Comparison of ENCODE assay signal across 11 cellular contexts in genomic region chr9:129549139-129549538, GRCh38.
DNase-seq lines count a peak whose midpoint lies in the region; ATAC-seq, FAIRE-seq and TF ChIP-seq lines count a peak whose summit lies in the region.
"Had no signal": no experiment of that assay in that cellular context is flagged by ENCODE, and none has a peak within 500 bp of the region (broad histone marks: within the 10 kb centered on the region; RNA-seq: fewer than 3 reads in every experiment).

No MANE protein-coding gene starts in this region.

- intact Hi-C loops in Caco-2 (cut with micrococcal nuclease; ENCODE audit: unreplicated experiment) (no loop called here), psoas muscle (cut with DNase I) (loop anchor here in 1 of 2 donors (5.0 kb wide), 1 partner anchor 52 kb away; no protein-coding TSS in a partner anchor)

- no peaks in the 10 kb centered on the region for H3K36me3 Mint-ChIP-seq in Caco-2 (ENCODE audit: insufficient read depth, unreplicated experiment)
- H3K36me3 Mint-ChIP-seq in activated naive CD8-positive, alpha-beta T cell treated with anti-CD3 and anti-CD28 coated beads for 36 hours, result no peaks in the 10 kb centered on the region

- peak overlapping the region; percentile 53 for H3K4me3 Mint-ChIP-seq in Caco-2 (ENCODE audit: unreplicated experiment)
- peak overlapping the region; percentile 63 for H3K4me3 Mint-ChIP-seq in activated naive CD8-positive, alpha-beta T cell treated with anti-CD3 and anti-CD28 coated beads for 36 hours

- H3K36me3 ChIP-seq in Caco-2 (ENCODE audit: control insufficient read depth, insufficient read depth, low read length) (no peaks in the 10 kb centered on the region), right atrium auricular region (no peaks in the 10 kb centered on the region), psoas muscle (ENCODE audit: insufficient read depth in 1 of 2, low read depth in 1 of 2) (no peaks in the 10 kb centered on the region)

- BruUV-seq in Caco-2 (replicated peaks; lab: Mats Ljungman, UMichigan), result no TSS peak

- H3K9me3 Mint-ChIP-seq in Caco-2 (ENCODE audit: unreplicated experiment), result no peaks in the 10 kb centered on the region
- H3K9me3 Mint-ChIP-seq in activated naive CD8-positive, alpha-beta T cell treated with anti-CD3 and anti-CD28 coated beads for 36 hours, result no peaks in the 10 kb centered on the region

- H3K27ac Mint-ChIP-seq in Caco-2 (ENCODE audit: unreplicated experiment), result no peak overlapping the region
- H3K27ac Mint-ChIP-seq in activated naive CD8-positive, alpha-beta T cell treated with anti-CD3 and anti-CD28 coated beads for 36 hours, result no peak overlapping the region

- H3K27me3 Mint-ChIP-seq in Caco-2 (ENCODE audit: insufficient read depth, unreplicated experiment), result no peaks in the 10 kb centered on the region
- peaks cover 31% of the 10 kb centered on the region for H3K27me3 Mint-ChIP-seq in activated naive CD8-positive, alpha-beta T cell treated with anti-CD3 and anti-CD28 coated beads for 36 hours

- FAIRE-seq in RCC 7860 (lab: Jason Lieb, UNC), result no peak
- FAIRE-seq: bronchial epithelial cell had no signal

- POLR2A ChIA-PET in Caco-2 (lab: Charles Lee), result interaction anchor here (0.5 kb wide), 1 partner anchor 112 kb away, joined by 3 read pairs; no protein-coding TSS in a partner anchor

- WGBS in psoas muscle, 3 donors, result 62 to 70% (median 69%) methylated on average over 7 of the region's 7 CpGs

- DNase-seq in Caco-2 (no peak), right atrium auricular region (ENCODE audit: low spot score) (no peak), psoas muscle (no peak), NCI-H128 (lab: John Stamatoyannopoulos, UW; ENCODE audit: unreplicated experiment) (no peak), RCC 7860 (ENCODE audit: low spot score) (no peak), NCI-H526 (lab: John Stamatoyannopoulos, UW) (no peak)
- DNase-seq in activated naive CD8-positive, alpha-beta T cell treated with anti-CD3 and anti-CD28 coated beads for 36 hours, result no peak
- DNase-seq: NCI-H2171 treated with DMSO at 0.1 percent for 48 hours; stimulated activated CD4-positive, alpha-beta T cell treated with anti-CD3 and anti-CD28 coated beads, Interleukin-4, amount 100 ng/mL, for 1 hour had no signal

- CTCF ChIA-PET in Caco-2 (lab: Charles Lee), result no interaction called here

- peak overlapping the region; percentile 81 to 87 for H3K27ac ChIP-seq in right atrium auricular region
- peak overlapping the region; percentile 24 for H3K27ac ChIP-seq in psoas muscle

- TF ChIP-seq CTCF in Caco-2 (IDR thresholded peaks at IDR 0.05; ENCODE audit: insufficient read depth in 1 of 2, low read depth in 1 of 2, low read length in 1 of 2, severe bottlenecking in 1 of 2, unreplicated experiment in 1 of 2) (no peak), right atrium auricular region (IDR thresholded peaks at IDR 0.05) (no peak), psoas muscle (IDR thresholded peaks at IDR 0.05) (no peak)

- H3K9me3 ChIP-seq in Caco-2 (no peaks in the 10 kb centered on the region), right atrium auricular region (no peaks in the 10 kb centered on the region), psoas muscle (no peaks in the 10 kb centered on the region)

- H3K27me3 ChIP-seq in Caco-2 (replicated peaks; ENCODE audit: control insufficient read depth, insufficient read depth, low read length), result no peaks in the 10 kb centered on the region
- H3K27me3 ChIP-seq in right atrium auricular region, result no peaks in the 10 kb centered on the region
- peaks cover 0 to 9% (median 4%) of the 10 kb centered on the region in 3 donors for H3K27me3 ChIP-seq in psoas muscle (ENCODE audit: insufficient read depth in 3 of 3, low read length in 2 of 3)

- H3K4me1 Mint-ChIP-seq in Caco-2 (ENCODE audit: low read depth, unreplicated experiment), result peaks cover 5% of the 10 kb centered on the region
- H3K4me1 Mint-ChIP-seq in activated naive CD8-positive, alpha-beta T cell treated with anti-CD3 and anti-CD28 coated beads for 36 hours, result peaks cover 4% of the 10 kb centered on the region

- H3K4me1 ChIP-seq in Caco-2, result peaks cover 6% of the 10 kb centered on the region
- H3K4me1 ChIP-seq in right atrium auricular region, result peaks cover 0 to 27% of the 10 kb centered on the region in 2 donors
- peaks cover 4% of the 10 kb centered on the region for H3K4me1 ChIP-seq in psoas muscle

- ATAC-seq in psoas muscle (peak in 1 of 4 donors; percentile 16), HG03571 (IDR thresholded peaks at IDR 0.05; ENCODE audit: unreplicated experiment) (no peak)

- no peak overlapping the region for H3K4me3 ChIP-seq in Caco-2 (ENCODE audit: low read depth, low read length)
- H3K4me3 ChIP-seq in right atrium auricular region, result peak overlapping the region in 1 of 2 donors; percentile 55
- H3K4me3 ChIP-seq in psoas muscle, result peak overlapping the region; percentile 56
